10 cellular contexts compared by ENCODE assay signal in the genomic region with DNA sequence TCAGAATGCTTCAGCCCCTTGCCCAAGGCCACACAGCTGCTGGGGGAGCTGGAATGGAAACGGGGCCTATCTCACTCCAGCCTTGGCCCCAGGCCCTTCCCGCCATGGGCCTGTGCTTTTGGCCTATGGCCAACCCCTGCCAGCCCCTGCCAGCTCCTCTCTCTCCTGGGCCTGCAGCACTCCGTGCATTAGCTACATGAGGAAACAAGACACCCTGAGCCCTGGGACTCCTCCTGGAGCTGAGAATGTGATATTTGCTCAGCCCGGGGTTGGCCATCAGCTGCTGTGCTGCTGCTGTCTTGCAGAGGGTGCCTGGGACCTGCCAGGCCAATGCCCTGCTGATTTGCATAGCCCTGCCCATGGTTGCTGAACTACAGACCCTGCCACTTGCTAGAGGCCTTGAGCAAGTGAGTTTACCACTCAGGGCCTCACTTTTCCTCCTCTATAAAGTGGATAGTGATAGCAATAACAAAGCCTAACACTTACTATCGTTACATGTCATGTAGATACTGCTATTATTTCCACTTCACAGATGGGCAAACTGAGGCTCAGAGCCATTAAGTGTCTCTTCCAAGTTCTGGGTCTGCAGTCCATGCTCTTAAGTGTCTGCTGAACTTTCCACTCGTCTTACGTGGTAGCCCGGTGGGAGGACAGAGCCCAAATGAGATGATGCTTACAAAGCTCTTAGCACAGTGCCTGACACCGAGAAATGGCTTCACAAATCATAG.
A peak's percentile ranks its signal among the peaks of the same experiment; 100 is the strongest.
DNase-seq lines count a peak whose midpoint lies in the region; ATAC-seq and TF ChIP-seq lines count a peak whose summit lies in the region.
"Had no signal": no experiment of that assay in that cellular context is flagged by ENCODE, and none has a peak within 500 bp of the region (broad histone marks: within the 10 kb centered on the region; RNA-seq: fewer than 3 reads in every experiment).

No MANE protein-coding gene starts in this region.

- TF ChIP-seq CTCF in SK-N-SH (IDR thresholded peaks at IDR 0.05), result no peak
- TF ChIP-seq CTCF in spleen (IDR thresholded peaks at IDR 0.05 in 8 of 11, conservative IDR thresholded peaks at IDR 0.05 in 3 of 11), result no peak

- H3K14ac ChIP-seq in mesenchymal stem cell (ENCODE audit: low read length in 2 of 2), result no peak overlapping the region

- peak in 1 of 2 experiments; percentile 32; a peak in 1 of 4 replicates for TF ChIP-seq EP300 in SK-N-SH (IDR thresholded peaks at IDR 0.05; ENCODE audit: borderline replicate concordance in 1 of 2, low read depth in 1 of 2, low read length in 1 of 2)

- H4K8ac ChIP-seq in mesenchymal stem cell (ENCODE audit: low read length), result peak overlapping the region; percentile 45

- H3K4ac ChIP-seq in mesenchymal stem cell (ENCODE audit: low read depth in 1 of 2, low read length in 2 of 2), result no peak overlapping the region

- H3K36me3 ChIP-seq in SK-N-SH (replicated peaks in 1 of 2; ENCODE audit: control insufficient read depth in 1 of 2, insufficient read depth in 2 of 2, low read length in 1 of 2), result peaks cover 12 to 22% of the 10 kb centered on the region in 2 experiments
- peaks cover 4 to 6% of the 10 kb centered on the region in 2 experiments for H3K36me3 ChIP-seq in mesenchymal stem cell (ENCODE audit: control insufficient read depth in 1 of 2, insufficient read depth in 2 of 2, low read depth in 1 of 2, low read length in 2 of 2)
- no peaks in the 10 kb centered on the region for H3K36me3 ChIP-seq in spleen

- H3K4me3 ChIP-seq in SK-N-SH (ENCODE audit: low read depth in 2 of 2, low read length in 1 of 2) (no peak overlapping the region), mesenchymal stem cell (ENCODE audit: insufficient read depth in 1 of 2, low read depth in 1 of 2, low read length in 2 of 2) (no peak overlapping the region), spleen (no peak overlapping the region)

- peak overlapping the region; percentile 55 for H2BK15ac ChIP-seq in mesenchymal stem cell (ENCODE audit: low read depth, poor library complexity, severe bottlenecking)

- H3K4me2 ChIP-seq in SK-N-SH (no peak overlapping the region), mesenchymal stem cell (ENCODE audit: low read length, poor library complexity, severe bottlenecking) (no peak overlapping the region)

- no peak overlapping the region for H2BK5ac ChIP-seq in mesenchymal stem cell (ENCODE audit: low read depth, low read length, poor library complexity, severe bottlenecking)

- no peak overlapping the region for H2AFZ ChIP-seq in SK-N-SH (ENCODE audit: low read depth)
- H2AFZ ChIP-seq in mesenchymal stem cell (ENCODE audit: low read depth, low read length), result no peak overlapping the region

- intact Hi-C loops in spleen (cut with DNase I; ENCODE audit: low total_unique reads), result no loop called here

- H3K27ac ChIP-seq in SK-N-SH (ENCODE audit: low read depth in 2 of 2, low read length in 1 of 2) (peak overlapping the region in 1 of 2 experiments; percentile 73; a peak in 2 of 4 replicates), mesenchymal stem cell (ENCODE audit: low read length, poor library complexity, severe bottlenecking) (no peak overlapping the region), spleen (peak overlapping the region in 4 of 8 donors; percentile 31 to 61 (median 36))

- H3K79me2 ChIP-seq in SK-N-SH (ENCODE audit: insufficient read depth), result no peaks in the 10 kb centered on the region

- peaks cover 3% of the 10 kb centered on the region; the same call in 1 of the 2 replicates for H4K20me1 ChIP-seq in SK-N-SH (ENCODE audit: insufficient read depth)

- H2BK120ac ChIP-seq in mesenchymal stem cell (ENCODE audit: low read depth, low read length), result no peak overlapping the region

- H3K4me1 ChIP-seq in SK-N-SH (ENCODE audit: control insufficient read depth in 1 of 2, insufficient read depth in 2 of 2, low read depth in 1 of 2, low read length in 1 of 2), result peaks cover 0 to 21% of the 10 kb centered on the region in 2 experiments; a peak in 1 of 4 replicates
- H3K4me1 ChIP-seq in mesenchymal stem cell (ENCODE audit: control insufficient read depth, insufficient read depth, low read depth, low read length), result peaks cover 2% of the 10 kb centered on the region
- H3K4me1 ChIP-seq in spleen, result peaks cover 7 to 73% (median 21%) of the 10 kb centered on the region in 6 donors

- CTCF ChIA-PET in SK-N-SH (lab: Yijun Ruan, JAX), result interaction anchor here (0.8 to 17.2 kb wide), 9 partner anchors 12 to 283 kb away, joined by 3 to 513 read pairs (median 4); a partner anchor contains a TSS

- H3K9me3 ChIP-seq in SK-N-SH (no peaks in the 10 kb centered on the region), mesenchymal stem cell (ENCODE audit: control insufficient read depth, low read length) (peaks cover 2% of the 10 kb centered on the region), spleen (peaks cover 0 to 12% (median 8%) of the 10 kb centered on the region in 8 donors)

- peaks cover 3% of the 10 kb centered on the region for H3F3A ChIP-seq in SK-N-SH (replicated peaks; ENCODE audit: insufficient read depth)

- TF ChIP-seq POLR2A in spleen (IDR thresholded peaks at IDR 0.05), result no peak

- H3K9ac ChIP-seq in SK-N-SH (no peak overlapping the region), mesenchymal stem cell (ENCODE audit: low read length) (no peak overlapping the region)

- DNase-seq in COR-L47 (lab: John Stamatoyannopoulos, UW) (peak; percentile 50), NCI-H2029 (lab: John Stamatoyannopoulos, UW) (peak; percentile 90), SK-N-SH (peak; percentile 76), mesenchymal stem cell (no peak), NCI-H82 (lab: John Stamatoyannopoulos, UW) (no peak), spleen (no peak)
- DNase-seq: activated effector memory CD4-positive, alpha-beta T cell treated with Interleukin-2 at 50 U/mL for 16 hours; NCI-H187 treated with DMSO at 0.1 percent for 48 hours had no signal

- peak overlapping the region; percentile 16 for H4K91ac ChIP-seq in mesenchymal stem cell (ENCODE audit: low read length)

- TF ChIP-seq RAD21 in SK-N-SH (IDR thresholded peaks at IDR 0.05; ENCODE audit: low read length), result peak; percentile 20; the same call in 1 of the 2 replicates

- H3K79me1 ChIP-seq in mesenchymal stem cell (replicated peaks; ENCODE audit: low read length, poor library complexity, severe bottlenecking), result no peaks in the 10 kb centered on the region

- ATAC-seq in GM19035 (IDR thresholded peaks at IDR 0.05; ENCODE audit: unreplicated experiment) (no peak), HG03432 (IDR thresholded peaks at IDR 0.05; ENCODE audit: unreplicated experiment) (no peak)

- no peak overlapping the region for H2AK5ac ChIP-seq in mesenchymal stem cell (ENCODE audit: low read length, severe bottlenecking)

- WGBS in SK-N-SH (ENCODE audit: low lambda C conversion rate), result 66% methylated on average over 9 of the region's 9 CpGs
- 94% methylated on average over 8 of the region's 9 CpGs for WGBS in mesenchymal stem cell
- WGBS in spleen, 5 donors, result 71 to 83% (median 76%) methylated on average over 9 of the region's 9 CpGs

- no peak overlapping the region for H2BK12ac ChIP-seq in mesenchymal stem cell (ENCODE audit: low read length in 2 of 2)

- H3K18ac ChIP-seq in mesenchymal stem cell (ENCODE audit: low read depth in 1 of 2, low read length in 2 of 2), result no peak overlapping the region

- POLR2A ChIA-PET in SK-N-SH (lab: Yijun Ruan, JAX), result interaction anchor here (0.6 to 1.1 kb wide), 2 partner anchors 16 to 94 kb away, joined by 3 read pairs; no protein-coding TSS in a partner anchor

- no peaks in the 10 kb centered on the region for H3K27me3 ChIP-seq in SK-N-SH (ENCODE audit: insufficient read depth)
- H3K27me3 ChIP-seq in mesenchymal stem cell (ENCODE audit: control insufficient read depth in 1 of 2, insufficient read depth in 1 of 2, low read length in 2 of 2), result no peaks in the 10 kb centered on the region
- H3K27me3 ChIP-seq in spleen (replicated peaks in 1 of 7), result no peaks in the 10 kb centered on the region

- no peak overlapping the region for H3K23ac ChIP-seq in mesenchymal stem cell (ENCODE audit: low read length in 2 of 2)

- no peaks in the 10 kb centered on the region for H3K9me2 ChIP-seq in SK-N-SH

TF ChIP-seq in SK-N-SH, 30 proteins besides CTCF, POLR2A, EP300 and RAD21:
- TF ChIP-seq MXI1 (IDR thresholded peaks at IDR 0.05; ENCODE audit: low read depth, low read length), result peak; percentile 59; the same call in 1 of the 2 replicates
- peak; percentile 43 for TF ChIP-seq CHD2 (IDR thresholded peaks at IDR 0.05; ENCODE audit: low read length, partially characterized antibody)
- peak; percentile 72 for TF ChIP-seq NFIC (IDR thresholded peaks at IDR 0.05; ENCODE audit: borderline replicate concordance)
- no peak for TF ChIP-seq ELF1 (IDR thresholded peaks at IDR 0.05)
- TF ChIP-seq GATA2 (CRISPR knock-in tag; IDR thresholded peaks at IDR 0.05), result 0 out of 2 replicates have a peak, but pooled peaks have one; percentile 21
- TF ChIP-seq FOXJ3 (CRISPR knock-in tag; IDR thresholded peaks at IDR 0.05), result peak; percentile 74; the same call in 1 of the 2 replicates
- no peak for TF ChIP-seq TEAD4 (IDR thresholded peaks at IDR 0.05; ENCODE audit: borderline replicate concordance, insufficient read depth)
TF ChIP-seq in SK-N-SH: peak in this region for 5.

Comparison
In these comparisons a context has a peak if more than half of its experiments do, and no peak if none do; other contexts are left out.
1. DNase-seq: peak in COR-L47 (single experiment), NCI-H2029 (single experiment) and SK-N-SH (single experiment); none in mesenchymal stem cell (single experiment), NCI-H82 (single experiment) and spleen (single experiment).